ENCODE assay signal across 8 cellular contexts in genomic region chr11:69157156-69157821, GRCh38. TPM values are rescaled to one million over a fixed set of nuclear protein-coding genes. Genes with fewer than 3 reads are reported as not detected.
DNase-seq lines count a peak whose midpoint lies in the region; ATAC-seq lines count a peak whose summit lies in the region.
"Had no signal": no experiment of that assay in that cellular context is flagged by ENCODE, and none has a peak within 500 bp of the region (broad histone marks: within the 10 kb centered on the region; RNA-seq: fewer than 3 reads in every experiment).

No MANE protein-coding gene starts in this region.

- ATAC-seq in activated CD8-positive, alpha-beta memory T cell treated with anti-CD3 and anti-CD28 coated beads, Interleukin-2, amount 10 ng/mL, durations not matched to agents 7 days and 5 days: no peak
- ATAC-seq in HG02678 (IDR thresholded peaks at IDR 0.05; ENCODE audit: unreplicated experiment): no peak

- H3K27me3 Mint-ChIP-seq in activated CD8-positive, alpha-beta memory T cell treated with anti-CD3 and anti-CD28 coated beads, Interleukin-2, amount 10 ng/mL, durations not matched to agents 7 days and 5 days: peaks cover 9% of the 10 kb centered on the region

- no peaks in the 10 kb centered on the region for H3K9me3 Mint-ChIP-seq in activated CD8-positive, alpha-beta memory T cell treated with anti-CD3 and anti-CD28 coated beads, Interleukin-2, amount 10 ng/mL, durations not matched to agents 7 days and 5 days (ENCODE audit: low read depth)

- no peaks in the 10 kb centered on the region for H3K36me3 Mint-ChIP-seq in activated CD8-positive, alpha-beta memory T cell treated with anti-CD3 and anti-CD28 coated beads, Interleukin-2, amount 10 ng/mL, durations not matched to agents 7 days and 5 days

- no peak overlapping the region for H3K27ac Mint-ChIP-seq in activated CD8-positive, alpha-beta memory T cell treated with anti-CD3 and anti-CD28 coated beads, Interleukin-2, amount 10 ng/mL, durations not matched to agents 7 days and 5 days

- H3K4me1 Mint-ChIP-seq in activated CD8-positive, alpha-beta memory T cell treated with anti-CD3 and anti-CD28 coated beads, Interleukin-2, amount 10 ng/mL, durations not matched to agents 7 days and 5 days: no peaks in the 10 kb centered on the region

- H3K36me3 ChIP-seq in H7 (replicated peaks; ENCODE audit: control insufficient read depth, insufficient read depth, low read length): no peaks in the 10 kb centered on the region

- H3K27me3 ChIP-seq in H7 (ENCODE audit: control insufficient read depth, insufficient read depth, low read length): no peaks in the 10 kb centered on the region

- H3K4me3 ChIP-seq in H7 (ENCODE audit: insufficient read depth, low read depth, low read length): no peak overlapping the region
- H3K4me3 ChIP-seq: SK-N-MC had no signal

- CTCF ChIA-PET in activated CD8-positive, alpha-beta memory T cell treated with anti-CD3 and anti-CD28 coated beads, Interleukin-2, amount 10 ng/mL, durations not matched to agents 7 days and 5 days (lab: Charles Lee): no interaction called here

- no peak overlapping the region for H3K4me3 Mint-ChIP-seq in activated CD8-positive, alpha-beta memory T cell treated with anti-CD3 and anti-CD28 coated beads, Interleukin-2, amount 10 ng/mL, durations not matched to agents 7 days and 5 days

- DNase-seq in H7 (peak; percentile 77), anterior cingulate cortex (lab: John Stamatoyannopoulos, UW) (peak in 56 of 58 donors; percentile 31 to 97 (median 79)), iris pigment epithelial cell (ENCODE audit: low read depth) (peak; percentile 40), superior temporal gyrus (ENCODE audit: extremely low spot score) (peak; percentile 89), NCI-H187 (lab: John Stamatoyannopoulos, UW) (no peak)
- DNase-seq in activated CD8-positive, alpha-beta memory T cell treated with anti-CD3 and anti-CD28 coated beads, Interleukin-2, amount 10 ng/mL, durations not matched to agents 7 days and 5 days: no peak

RNA-seq across cellular contexts. Expression of gene SMIM38, which starts 1.6 kb away (rescaled TPM):
- total RNA-seq in H7 (2014; rRNA removed; shearing (Covaris generic)): 0.28 and 0.67 TPM in 2 replicates
- under 1 TPM; 0.26 to 0.56 TPM for total RNA-seq in activated CD8-positive, alpha-beta memory T cell treated with anti-CD3 and anti-CD28 coated beads, Interleukin-2, amount 10 ng/mL, durations not matched to agents 7 days and 5 days

Comparison
In these comparisons a context has a peak if more than half of its experiments do, and no peak if none do; other contexts are left out.
1. DNase-seq: peak in H7 (single experiment), anterior cingulate cortex (56 of 58), iris pigment epithelial cell (single experiment) and superior temporal gyrus (single experiment); none in activated CD8-positive, alpha-beta memory T cell treated with anti-CD3 and anti-CD28 coated beads, Interleukin-2, amount 10 ng/mL, durations not matched to agents 7 days and 5 days (single experiment) and NCI-H187 (0 of 2).